In the genomic region with DNA sequence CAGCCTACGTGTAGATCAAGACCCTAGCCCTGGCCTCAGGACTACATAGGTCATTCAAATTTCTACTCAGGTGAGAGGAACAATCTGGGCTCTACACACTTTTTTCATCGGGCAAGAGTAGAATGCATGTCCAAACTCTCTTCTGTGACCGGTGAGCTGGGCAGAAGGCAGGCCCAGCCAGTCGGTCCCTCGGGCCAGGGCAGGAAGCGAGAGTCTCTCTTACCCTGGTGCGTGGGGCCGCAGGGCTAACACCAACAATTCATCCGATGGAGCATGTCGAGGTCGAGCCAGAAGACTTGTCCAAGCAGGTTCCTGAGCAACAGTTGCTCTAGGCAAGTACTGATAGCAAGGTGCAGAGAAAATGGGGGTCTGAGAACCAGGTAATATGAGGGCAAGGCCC, we compare ENCODE assay signal across 20 cellular contexts.
A peak's percentile ranks its signal among the peaks of the same experiment; 100 is the strongest.
DNase-seq lines count a peak whose midpoint lies in the region; ATAC-seq and TF ChIP-seq lines count a peak whose summit lies in the region.
"Had no signal": no experiment of that assay in that cellular context is flagged by ENCODE, and none has a peak within 500 bp of the region (broad histone marks: within the 10 kb centered on the region; RNA-seq: fewer than 3 reads in every experiment).

No MANE protein-coding gene starts in this region.

- H2BK5ac ChIP-seq in neuronal stem cell (ENCODE audit: low read length): no peak overlapping the region

- H3K4me3 ChIP-seq in left ventricle myocardium inferior: no peak overlapping the region
- H3K4me3 ChIP-seq in dorsolateral prefrontal cortex: no peak overlapping the region
- H3K4me3 ChIP-seq in neuronal stem cell (ENCODE audit: low read length in 2 of 2): no peak overlapping the region
- H3K4me3 ChIP-seq in adrenal gland: no peak overlapping the region
- no peak overlapping the region for H3K4me3 ChIP-seq in ovary
- H3K4me3 ChIP-seq: BLaER1 treated with 17β-estradiol and CSF1 and Interleukin-3, amounts not matched to agents 10 nM and 100 nM; GM12878; GM23248; HAP-1 had no signal

- H3K4me1 ChIP-seq in left ventricle myocardium inferior (peaks cover 49% of the 10 kb centered on the region), neuronal stem cell (ENCODE audit: control insufficient read depth in 2 of 2, insufficient read depth in 1 of 2, low read depth in 1 of 2, low read length in 2 of 2) (no peaks in the 10 kb centered on the region), adrenal gland (replicated peaks in 1 of 2) (peaks cover 8 to 11% of the 10 kb centered on the region in 2 donors), ovary (ENCODE audit: insufficient read depth) (peaks cover 7% of the 10 kb centered on the region)
- H3K4me1 ChIP-seq: BLaER1 treated with 17β-estradiol and CSF1 and Interleukin-3, amounts not matched to agents 10 nM and 100 nM; HAP-1 had no signal

- TF ChIP-seq CTCF in left ventricle myocardium inferior (IDR thresholded peaks at IDR 0.05; ENCODE audit: borderline replicate concordance): no peak
- TF ChIP-seq CTCF in dorsolateral prefrontal cortex (IDR thresholded peaks at IDR 0.05 in 54 of 56, conservative IDR thresholded peaks at IDR 0.05 in 2 of 56; ENCODE audit: low read depth in 1 of 56, partially characterized antibody in 56 of 56): no peak
- TF ChIP-seq CTCF in adrenal gland (IDR thresholded peaks at IDR 0.05): no peak
- no peak for TF ChIP-seq CTCF in ovary (IDR thresholded peaks at IDR 0.05)

- H3K9ac ChIP-seq in neuronal stem cell (ENCODE audit: low read depth, low read length, poor library complexity): no peak overlapping the region
- H3K9ac ChIP-seq: BLaER1 treated with 17β-estradiol and CSF1 and Interleukin-3, amounts not matched to agents 10 nM and 100 nM; GM23248 had no signal

- no CpG with 5 or more reads among the region's 11 CpGs for whole genome bisulfite sequencing in neuronal stem cell (ENCODE audit: extremely low coverage in 2 of 2, insufficient read length in 2 of 2, insufficient replicate concordance in 1 of 2), 2 donors
- 94 to 98% (median 97%) methylated on average over 10 to 11 of the region's 11 CpGs for WGBS in adrenal gland, 4 donors
- 95 to 97% (median 95%) methylated on average over 11 of the region's 11 CpGs for WGBS in ovary, 3 donors

- H4K8ac ChIP-seq in neuronal stem cell (ENCODE audit: low read depth, low read length): no peak overlapping the region

- H3K9me3 ChIP-seq in left ventricle myocardium inferior (replicated peaks): peaks cover 13% of the 10 kb centered on the region
- peaks cover 0 to 6% of the 10 kb centered on the region in 2 donors for H3K9me3 ChIP-seq in neuronal stem cell (replicated peaks in 1 of 2; ENCODE audit: control insufficient read depth in 2 of 2, insufficient read depth in 1 of 2, low read depth in 1 of 2, low read length in 2 of 2)
- no peaks in the 10 kb centered on the region for H3K9me3 ChIP-seq in adrenal gland (replicated peaks in 1 of 3)
- H3K9me3 ChIP-seq in ovary: no peaks in the 10 kb centered on the region
- H3K9me3 ChIP-seq: HAP-1 had no signal

- H3K36me3 ChIP-seq in left ventricle myocardium inferior (peaks cover 28% of the 10 kb centered on the region), neuronal stem cell (replicated peaks in 1 of 2; ENCODE audit: control insufficient read depth in 2 of 2, insufficient read depth in 2 of 2, low read length in 2 of 2) (no peaks in the 10 kb centered on the region), adrenal gland (replicated peaks in 1 of 2) (no peaks in the 10 kb centered on the region), ovary (no peaks in the 10 kb centered on the region)
- H3K36me3 ChIP-seq: HAP-1 had no signal

- TF ChIP-seq EP300 in ovary (IDR thresholded peaks at IDR 0.05): no peak

- no peak for ATAC-seq in GM18909 (IDR thresholded peaks at IDR 0.05; ENCODE audit: poor library complexity, unreplicated experiment)
- ATAC-seq: CD8-positive, alpha-beta T cell; GM12878 had no signal

- peak overlapping the region; percentile 74 for H3K27ac ChIP-seq in left ventricle myocardium inferior (replicated peaks)
- peak overlapping the region in 54 of 59 donors; percentile 0 to 96 (median 76) for H3K27ac ChIP-seq in dorsolateral prefrontal cortex
- no peak overlapping the region for H3K27ac ChIP-seq in neuronal stem cell (replicated peaks; ENCODE audit: low read length)
- H3K27ac ChIP-seq in adrenal gland: no peak overlapping the region
- H3K27ac ChIP-seq in ovary: no peak overlapping the region
- H3K27ac ChIP-seq: BLaER1 treated with 17β-estradiol and CSF1 and Interleukin-3, amounts not matched to agents 10 nM and 100 nM; GM23248; HL-60 had no signal

- peak overlapping the region; percentile 34 for H3K18ac ChIP-seq in neuronal stem cell (ENCODE audit: low read length)

- H4K91ac ChIP-seq in neuronal stem cell (ENCODE audit: low read depth, low read length, poor library complexity): no peak overlapping the region

- peak overlapping the region; percentile 4 for H3K4me2 ChIP-seq in neuronal stem cell (ENCODE audit: insufficient read depth, low read length, poor library complexity, severe bottlenecking)
- H3K4me2 ChIP-seq: BLaER1 treated with 17β-estradiol and CSF1 and Interleukin-3, amounts not matched to agents 10 nM and 100 nM had no signal

- H3K14ac ChIP-seq in neuronal stem cell (ENCODE audit: low read length): no peak overlapping the region

- no peak overlapping the region for H3K4ac ChIP-seq in neuronal stem cell (ENCODE audit: low read length)

- H3K79me1 ChIP-seq in neuronal stem cell (ENCODE audit: low read depth, low read length): no peaks in the 10 kb centered on the region

- H2AFZ ChIP-seq in neuronal stem cell (ENCODE audit: low read length): no peak overlapping the region
- H2AFZ ChIP-seq: GM23248 had no signal

- no peak overlapping the region for H2BK15ac ChIP-seq in neuronal stem cell (ENCODE audit: low read length)

- TF ChIP-seq POLR2A in adrenal gland (IDR thresholded peaks at IDR 0.05): no peak
- TF ChIP-seq POLR2A in ovary (IDR thresholded peaks at IDR 0.05): no peak

- no peak overlapping the region for H2AK5ac ChIP-seq in neuronal stem cell (ENCODE audit: low read depth, low read length)

- no peak overlapping the region for H2BK120ac ChIP-seq in neuronal stem cell (ENCODE audit: low read depth, low read length)

- intact Hi-C loops in left ventricle myocardium inferior (cut with micrococcal nuclease) (no loop called here), cardiac septum (cut with DNase I) (no loop called here), dorsolateral prefrontal cortex (cut with DNase I) (no loop called here), adrenal gland (cut with DNase I) (no loop called here), ovary (cut with DNase I) (no loop called here)

- H3K27me3 ChIP-seq in left ventricle myocardium inferior (ENCODE audit: low read depth): no peaks in the 10 kb centered on the region
- no peaks in the 10 kb centered on the region for H3K27me3 ChIP-seq in dorsolateral prefrontal cortex
- no peaks in the 10 kb centered on the region for H3K27me3 ChIP-seq in neuronal stem cell (ENCODE audit: control insufficient read depth in 3 of 3, insufficient read depth in 3 of 3, low read depth in 1 of 3, low read length in 3 of 3)
- H3K27me3 ChIP-seq in adrenal gland: no peaks in the 10 kb centered on the region
- H3K27me3 ChIP-seq in ovary: no peaks in the 10 kb centered on the region
- H3K27me3 ChIP-seq: BLaER1 treated with 17β-estradiol and CSF1 and Interleukin-3, amounts not matched to agents 10 nM and 100 nM had no signal

- H2BK12ac ChIP-seq in neuronal stem cell (ENCODE audit: low read length): no peak overlapping the region

- DNase-seq in left ventricle myocardium inferior (no peak), cardiac septum (ENCODE audit: low spot score) (no peak), dorsolateral prefrontal cortex (no peak), neuronal stem cell (ENCODE audit: low spot score) (no peak), NCI-H526 (lab: John Stamatoyannopoulos, UW) (no peak), adrenal gland (no peak), ovary (no peak)
- DNase-seq: 8988T; Calu3; CD8-positive, alpha-beta T cell; DMS 273 treated with DMSO at 0.1 percent for 48 hours; DMS53; DND-41; EL; GM23248 had no signal

- peak overlapping the region; percentile 52 for H3K23ac ChIP-seq in neuronal stem cell (ENCODE audit: low read depth, low read length, poor library complexity)

Comparison
In these comparisons a context has a peak if more than half of its experiments do, and no peak if none do; other contexts are left out.
1. H3K27ac ChIP-seq: peak in left ventricle myocardium inferior (single experiment) and dorsolateral prefrontal cortex (54 of 59); none in neuronal stem cell (single experiment), adrenal gland (0 of 5) and ovary (0 of 2).